8 cellular contexts compared by ENCODE assay signal in genomic region chr14:70470863-70471563, GRCh38. TPM values are rescaled to one million over a fixed set of nuclear protein-coding genes. Genes with fewer than 3 reads are reported as not detected.
"Had no signal": no experiment of that assay in that cellular context is flagged by ENCODE, and none has a peak within 500 bp of the region (broad histone marks: within the 10 kb centered on the region; RNA-seq: fewer than 3 reads in every experiment).

No MANE protein-coding gene starts in this region.

RNA-seq across cellular contexts. Expression of gene ADAM21, which starts 19.0 kb away (rescaled TPM):
- total RNA-seq: left lobe of liver, liver, mononuclear cell, natural killer cell, skeletal muscle tissue, stomach, temporal lobe, ureter had no signal
- polyA plus RNA-seq: stomach had no signal
